In the genomic region with DNA sequence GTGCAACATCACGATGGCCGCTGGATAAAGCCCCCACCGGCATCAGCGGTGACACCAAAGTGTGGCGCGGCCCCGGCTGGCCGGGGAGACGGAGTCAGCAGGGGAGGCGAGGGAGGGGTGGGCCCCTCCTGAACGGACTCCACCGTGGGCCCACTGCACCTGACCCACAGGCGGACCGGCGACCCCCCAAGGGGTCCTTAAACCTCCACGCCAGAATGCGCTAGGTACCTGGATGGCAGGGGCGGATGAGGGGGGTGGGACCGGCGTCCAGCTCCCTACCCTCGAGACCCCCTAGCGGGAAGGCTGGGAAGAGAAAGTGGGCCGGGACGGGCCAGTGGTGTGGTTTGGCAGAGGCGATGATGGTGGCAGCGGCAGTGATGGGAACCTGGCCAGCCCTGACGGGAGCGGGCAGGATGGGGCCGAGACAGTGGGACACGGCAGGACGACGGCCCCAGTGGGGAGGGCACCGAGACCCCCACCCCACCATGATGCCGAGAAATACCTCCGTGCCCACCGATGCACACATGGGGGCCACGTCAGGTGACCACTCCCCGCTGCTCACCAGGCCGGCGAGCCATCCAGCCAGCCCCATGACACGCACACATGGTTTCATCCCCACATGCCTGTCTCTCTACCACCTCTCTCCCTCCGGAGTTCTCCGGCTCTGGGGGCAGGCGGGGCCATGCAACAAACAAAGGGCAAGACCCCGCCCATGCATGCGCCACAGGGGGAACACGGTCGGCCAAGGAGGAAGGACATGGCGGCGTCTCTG, we compare ENCODE assay signal across 20 cellular contexts.
A peak's percentile ranks its signal among the peaks of the same experiment; 100 is the strongest.
DNase-seq lines count a peak whose midpoint lies in the region; ATAC-seq, FAIRE-seq and TF ChIP-seq lines count a peak whose summit lies in the region.
"Had no signal": no experiment of that assay in that cellular context is flagged by ENCODE, and none has a peak within 500 bp of the region (broad histone marks: within the 10 kb centered on the region; RNA-seq: fewer than 3 reads in every experiment).

No MANE protein-coding gene starts in this region.

- TF ChIP-seq POLR2A in H1 (IDR thresholded peaks at IDR 0.05; ENCODE audit: control extremely low read depth in 1 of 2, low read depth in 2 of 2, low read length in 2 of 2) = no peak

- H2BK15ac ChIP-seq in H1 (ENCODE audit: low read length) = no peak overlapping the region

- H4K20me1 ChIP-seq in H1 (replicated peaks in 1 of 2; ENCODE audit: control insufficient read depth in 1 of 2, insufficient read depth in 2 of 2, low read length in 2 of 2) = no peaks in the 10 kb centered on the region
- no peaks in the 10 kb centered on the region for H4K20me1 ChIP-seq in osteoblast (ENCODE audit: insufficient read depth, low read length)

- H3K14ac ChIP-seq in H1 (ENCODE audit: insufficient read length) = no peak overlapping the region

- H2BK120ac ChIP-seq in H1 (replicated peaks; ENCODE audit: low read depth, low read length) = no peak overlapping the region

- H3K4me3 Mint-ChIP-seq in mesothelial cell of epicardium = no peak overlapping the region

- H2BK12ac ChIP-seq in H1 (ENCODE audit: low read depth, low read length) = no peak overlapping the region

- H3K4ac ChIP-seq in H1 (replicated peaks; ENCODE audit: insufficient read length, low read depth, low read length) = no peak overlapping the region

- ATAC-seq in right cardiac atrium = peak in 1 of 2 donors; percentile 36
- ATAC-seq: A549, PC-3 had no signal

- H3K79me2 ChIP-seq in H1 (ENCODE audit: control insufficient read depth in 1 of 2, insufficient read depth in 2 of 2, low read length in 2 of 2) (no peaks in the 10 kb centered on the region), osteoblast (ENCODE audit: insufficient read depth, low read length) (no peaks in the 10 kb centered on the region)

- no peaks in the 10 kb centered on the region for H3K27me3 Mint-ChIP-seq in mesothelial cell of epicardium (ENCODE audit: low read depth)

- no peaks in the 10 kb centered on the region for H3K27me3 ChIP-seq in right cardiac atrium (ENCODE audit: control insufficient read depth, insufficient read depth)
- peaks cover 39% of the 10 kb centered on the region for H3K27me3 ChIP-seq in left ventricle myocardium inferior (ENCODE audit: low read depth)
- no peaks in the 10 kb centered on the region for H3K27me3 ChIP-seq in H1 (replicated peaks in 1 of 4; ENCODE audit: control insufficient read depth in 3 of 4, extremely low read depth in 1 of 4, insufficient read depth in 3 of 4, low read length in 3 of 4)
- H3K27me3 ChIP-seq in osteoblast (ENCODE audit: insufficient read depth, low read length) = no peaks in the 10 kb centered on the region
- H3K27me3 ChIP-seq: SJCRH30 had no signal

- TF ChIP-seq RAD21 in H1 (IDR thresholded peaks at IDR 0.05 in 1 of 2, conservative IDR thresholded peaks at IDR 0.05 in 1 of 2; ENCODE audit: low read depth in 2 of 2, low read length in 2 of 2) = no peak

- no peak overlapping the region for H4K91ac ChIP-seq in H1 (replicated peaks; ENCODE audit: insufficient read length, low read length)

- no peaks in the 10 kb centered on the region for H3K4me1 Mint-ChIP-seq in mesothelial cell of epicardium

- H2AFZ ChIP-seq in H1 (ENCODE audit: low read length) (no peak overlapping the region), osteoblast (ENCODE audit: low read length) (no peak overlapping the region)

- DNase-seq in right cardiac atrium (peak in 2 of 3 donors; percentile 26 to 47), left ventricle myocardium inferior (no peak), H1 (ENCODE audit: low read depth in 1 of 2, low spot score in 2 of 2) (peak in 1 of 2 experiments; percentile 16), osteoblast (ENCODE audit: insufficient read length, low spot score, missing footprints) (peak; percentile 64), glomerular visceral epithelial cell (ENCODE audit: extremely low spot score) (no peak), substantia nigra (lab: John Stamatoyannopoulos, UW) (no peak), putamen (ENCODE audit: low spot score) (no peak), mesothelial cell of epicardium (ENCODE audit: low spot score in 2 of 2, unreplicated experiment in 2 of 2) (no peak)
- DNase-seq: DMS153, HCEC 1CT, NCI-H1436, NCI-H2029, NCI-H2171, NCI-H446 treated with DMSO at 0.1 percent for 48 hours, PC-3, SJCRH30 had no signal

- no peak overlapping the region for H4K5ac ChIP-seq in H1 (ENCODE audit: insufficient read length, low read depth, low read length)

- H3K23ac ChIP-seq in H1 (ENCODE audit: insufficient read length) = no peak overlapping the region

- POLR2A ChIA-PET in H1 (lab: Charles Lee; ENCODE audit: partially characterized antibody) = no interaction called here

- H3K36me3 Mint-ChIP-seq in mesothelial cell of epicardium = peaks cover 7% of the 10 kb centered on the region

- no peaks in the 10 kb centered on the region for H3K23me2 ChIP-seq in H1 (ENCODE audit: low read depth, low read length)

- no peaks in the 10 kb centered on the region for H3K79me1 ChIP-seq in H1 (ENCODE audit: low read depth, low read length)

- intact Hi-C loops in right cardiac atrium (cut with DNase I) = no loop called here
- intact Hi-C loops in left ventricle myocardium inferior (cut with micrococcal nuclease) = no loop called here

- no peak overlapping the region for H2BK20ac ChIP-seq in H1 (ENCODE audit: low read length)

- H3K56ac ChIP-seq in H1 (replicated peaks; ENCODE audit: insufficient read length, low read depth, low read length) = no peak overlapping the region

- H3K9ac ChIP-seq in H1 (replicated peaks in 1 of 4; ENCODE audit: extremely low read depth in 1 of 4, low read depth in 3 of 4, low read length in 3 of 4) = no peak overlapping the region

- H3K36me3 ChIP-seq in left ventricle myocardium inferior (no peaks in the 10 kb centered on the region), H1 (ENCODE audit: control insufficient read depth in 2 of 4, insufficient read depth in 4 of 4, low read length in 3 of 4) (peaks cover 0 to 16% (median 0%) of the 10 kb centered on the region in 4 experiments; a peak in 1 of 8 replicates), osteoblast (ENCODE audit: insufficient read depth, low read length) (no peaks in the 10 kb centered on the region)
- H3K36me3 ChIP-seq: SJCRH30 had no signal

- H3K27ac ChIP-seq in right cardiac atrium (ENCODE audit: low read length) (no peak overlapping the region), left ventricle myocardium inferior (replicated peaks) (no peak overlapping the region), H1 (ENCODE audit: low read depth, low read length) (no peak overlapping the region), osteoblast (ENCODE audit: low read depth, low read length) (no peak overlapping the region), substantia nigra (ENCODE audit: low read depth, low read length, poor library complexity, severe bottlenecking) (no peak overlapping the region)
- H3K27ac ChIP-seq: A549, C4-2B, RWPE1, SJCRH30 had no signal

- no peak overlapping the region for H2BK5ac ChIP-seq in H1 (ENCODE audit: low read depth, low read length)

- H3K9me3 Mint-ChIP-seq in mesothelial cell of epicardium = peaks cover 36% of the 10 kb centered on the region

- H4K8ac ChIP-seq in H1 (ENCODE audit: extremely low read depth, insufficient read depth, low read length) = no peak overlapping the region

- TF ChIP-seq CTCF in left ventricle myocardium inferior (IDR thresholded peaks at IDR 0.05; ENCODE audit: borderline replicate concordance) = no peak
- no peak for TF ChIP-seq CTCF in H1 (IDR thresholded peaks at IDR 0.05; ENCODE audit: control extremely low read depth in 1 of 3, insufficient read depth in 1 of 3, low read depth in 1 of 3, low read length in 3 of 3)
- TF ChIP-seq CTCF in osteoblast (IDR thresholded peaks at IDR 0.05; ENCODE audit: extremely low read depth, low read depth, low read length) = no peak
- no peak for TF ChIP-seq CTCF in mesothelial cell of epicardium (IDR thresholded peaks at IDR 0.05; ENCODE audit: unreplicated experiment)

- CTCF ChIA-PET in H1 (lab: Charles Lee; ENCODE audit: partially characterized antibody) = no interaction called here

- H3K4me2 ChIP-seq in H1 (ENCODE audit: insufficient read depth in 1 of 2, low read depth in 2 of 2, low read length in 2 of 2) (no peak overlapping the region), osteoblast (ENCODE audit: insufficient read depth, low read length) (no peak overlapping the region)
- H3K4me2 ChIP-seq: A549 had no signal

- no peak overlapping the region for H3K27ac Mint-ChIP-seq in mesothelial cell of epicardium

- H3K9me3 ChIP-seq in right cardiac atrium (ENCODE audit: control insufficient read depth, low read length) (no peaks in the 10 kb centered on the region), left ventricle myocardium inferior (replicated peaks) (peaks cover 49% of the 10 kb centered on the region), H1 (ENCODE audit: insufficient read depth in 2 of 2, low read depth in 1 of 2, low read length in 1 of 2) (peaks cover 12 to 69% of the 10 kb centered on the region in 2 experiments; a peak in 2 of 4 replicates), osteoblast (ENCODE audit: low read depth, low read length) (no peaks in the 10 kb centered on the region)
- H3K9me3 ChIP-seq: SJCRH30 had no signal

- TF ChIP-seq EP300 in H1 (IDR thresholded peaks at IDR 0.05; ENCODE audit: borderline replicate concordance in 1 of 2, low read depth in 2 of 2, low read length in 2 of 2) = no peak

- H3K4me1 ChIP-seq in right cardiac atrium (ENCODE audit: control insufficient read depth, insufficient read depth, low read length) (no peaks in the 10 kb centered on the region), left ventricle myocardium inferior (no peaks in the 10 kb centered on the region), H1 (replicated peaks in 1 of 4; ENCODE audit: control insufficient read depth in 3 of 4, insufficient read depth in 4 of 4, low read length in 3 of 4) (no peaks in the 10 kb centered on the region), osteoblast (ENCODE audit: insufficient read depth, low read length) (no peaks in the 10 kb centered on the region)
- H3K4me1 ChIP-seq: A549, SJCRH30 had no signal

- WGBS in right cardiac atrium = 93% methylated on average over 50 of the region's 50 CpGs
- WGBS in H1 (ENCODE audit: extremely low coverage in 1 of 2, insufficient coverage in 1 of 2, insufficient read length in 1 of 2, insufficient replicate concordance in 2 of 2, low coverage in 1 of 2, low lambda C conversion rate in 2 of 2, missing lambda C conversion rate in 1 of 2), 2 experiments = 95% methylated on average over 31 of the region's 50 CpGs; no CpG with 5 or more reads in 1 of the 2 experiments

- H3K4me3 ChIP-seq in right cardiac atrium (ENCODE audit: low read length) = no peak overlapping the region
- H3K4me3 ChIP-seq in left ventricle myocardium inferior = no peak overlapping the region
- H3K4me3 ChIP-seq in H1 (ENCODE audit: extremely low read depth in 1 of 4, insufficient read depth in 2 of 4, low read depth in 3 of 4, low read length in 4 of 4) = no peak overlapping the region
- H3K4me3 ChIP-seq in osteoblast (ENCODE audit: insufficient read depth, low read length) = no peak overlapping the region
- H3K4me3 ChIP-seq: A549, SJCRH30 had no signal

- FAIRE-seq in H1 (lab: Jason Lieb, UNC) = no peak
- FAIRE-seq: A549, GM19239 had no signal

- no peak overlapping the region for H3K18ac ChIP-seq in H1 (ENCODE audit: extremely low read depth, low read length)

- H2AK5ac ChIP-seq in H1 (ENCODE audit: low read depth, low read length) = no peak overlapping the region

TF ChIP-seq in H1, 55 proteins besides CTCF, POLR2A, EP300 and RAD21 (continues in another document):
- no peak for TF ChIP-seq SRF (IDR thresholded peaks at IDR 0.05; ENCODE audit: low read depth, low read length)
- TF ChIP-seq TEAD4 (IDR thresholded peaks at IDR 0.05; ENCODE audit: low read depth, low read length) = no peak

Comparison
In these comparisons a context has a peak if more than half of its experiments do, and no peak if none do; other contexts are left out.
1. DNase-seq: peak in right cardiac atrium (2 of 3) and osteoblast (single experiment); none in left ventricle myocardium inferior (single experiment), glomerular visceral epithelial cell (single experiment), substantia nigra (0 of 49), putamen (single experiment) and mesothelial cell of epicardium (0 of 2).